22 cellular contexts compared by ENCODE assay signal in the genomic region with DNA sequence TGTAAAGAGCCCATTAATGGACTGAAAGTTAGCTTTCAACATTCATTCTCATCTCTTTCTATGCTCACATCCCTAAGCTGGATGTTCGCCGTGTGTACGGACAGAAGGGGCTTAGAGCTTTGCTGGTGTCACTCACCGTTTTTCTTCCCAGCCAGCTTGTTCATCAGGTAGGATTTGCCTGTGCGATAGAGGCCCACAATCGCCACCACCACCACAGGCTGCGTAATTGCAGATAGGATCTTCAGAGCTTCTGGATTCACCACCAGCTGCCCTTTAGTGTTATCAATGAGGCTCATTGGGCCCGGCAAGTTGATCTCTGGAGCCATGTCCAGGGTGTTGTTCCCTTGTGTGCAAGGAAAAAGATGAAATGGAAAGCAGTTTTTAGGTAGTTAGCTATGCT. TPM values are rescaled to one million over a fixed set of nuclear protein-coding genes. Genes with fewer than 3 reads are reported as not detected.
"Had no signal": no experiment of that assay in that cellular context is flagged by ENCODE, and none has a peak within 500 bp of the region (broad histone marks: within the 10 kb centered on the region; RNA-seq: fewer than 3 reads in every experiment).

No MANE protein-coding gene starts in this region.

- H3K9ac ChIP-seq: parathyroid adenoma had no signal

- H3K36me3 Mint-ChIP-seq: brain had no signal

- H3K4me3 Mint-ChIP-seq: activated B cell treated with CpG ODN at 0.5 μM for 24 hours, brain had no signal

- H3K27ac ChIP-seq: coronary artery, hepatocyte, parathyroid adenoma, thoracic aorta had no signal

- H3K27me3 ChIP-seq: esophagus muscularis mucosa, hepatocyte, sigmoid colon had no signal

- H3K9me3 ChIP-seq: esophagus muscularis mucosa, sigmoid colon, thoracic aorta had no signal

- H3K4me2 ChIP-seq: hepatocyte had no signal

- FAIRE-seq: TTC549 had no signal

- H3K9me3 Mint-ChIP-seq: activated B cell treated with CpG ODN at 0.5 μM for 24 hours; activated CD4-positive, alpha-beta memory T cell treated with anti-CD3 and anti-CD28 coated beads for 36 hours; activated naive CD4-positive, alpha-beta T cell treated with anti-CD3 and anti-CD28 coated beads, Interleukin-2, amount 10 ng/mL, durations not matched to agents 7 days and 5 days; brain; central memory CD8-positive, alpha-beta T cell had no signal

- H3K27ac Mint-ChIP-seq: activated B cell treated with CpG ODN at 0.5 μM for 24 hours, brain had no signal

- H3K4me3 ChIP-seq: esophagus muscularis mucosa, hepatocyte, sigmoid colon, thoracic aorta had no signal

- H3K79me2 ChIP-seq: parathyroid adenoma had no signal

- H2AFZ ChIP-seq: hepatocyte, parathyroid adenoma had no signal

- ATAC-seq: left lobe of liver had no signal

- DNase-seq: activated B cell treated with CpG ODN at 0.5 μM for 24 hours; activated CD4-positive, alpha-beta memory T cell treated with anti-CD3 and anti-CD28 coated beads for 36 hours; activated naive CD4-positive, alpha-beta T cell treated with anti-CD3 and anti-CD28 coated beads, Interleukin-2, amount 10 ng/mL, durations not matched to agents 7 days and 5 days; amygdala; islet precursor cell; midbrain; sigmoid colon; stimulated activated CD4-positive, alpha-beta T cell treated with anti-CD3 and anti-CD28 coated beads, Interleukin-1b, Interleukin-23, amount 100 ng/mL, for 48 hours; T-helper 2 cell had no signal

- H3K27me3 Mint-ChIP-seq: activated B cell treated with CpG ODN at 0.5 μM for 24 hours; activated CD4-positive, alpha-beta memory T cell treated with anti-CD3 and anti-CD28 coated beads for 36 hours; activated naive CD4-positive, alpha-beta T cell treated with anti-CD3 and anti-CD28 coated beads, Interleukin-2, amount 10 ng/mL, durations not matched to agents 7 days and 5 days; brain; central memory CD8-positive, alpha-beta T cell had no signal

RNA-seq across cellular contexts. Expression of gene GBP7, which starts 54.2 kb away (rescaled TPM):
- total RNA-seq: activated B cell treated with CpG ODN at 0.5 μM for 24 hours; activated CD4-positive, alpha-beta memory T cell treated with anti-CD3 and anti-CD28 coated beads for 36 hours; esophagus muscularis mucosa; glomerular endothelial cell; lung microvascular endothelial cell; myocyte; sigmoid colon; ureter had no signal
